ENCODE assay signal across 11 cellular contexts in genomic region chr4:150173854-150174398, GRCh38.
DNase-seq lines count a peak whose midpoint lies in the region; ATAC-seq and TF ChIP-seq lines count a peak whose summit lies in the region.
"Had no signal": no experiment of that assay in that cellular context is flagged by ENCODE, and none has a peak within 500 bp of the region (broad histone marks: within the 10 kb centered on the region; RNA-seq: fewer than 3 reads in every experiment).

No MANE protein-coding gene starts in this region.

- peaks cover 49% of the 10 kb centered on the region for H3K4me1 Mint-ChIP-seq in type B pancreatic cell (ENCODE audit: unreplicated experiment)
- H3K4me1 Mint-ChIP-seq: activated CD4-positive, alpha-beta memory T cell treated with anti-CD3 and anti-CD28 coated beads, Interleukin-2, amount 10 ng/mL, durations not matched to agents 7 days and 5 days had no signal

- H3K27me3 ChIP-seq in lower lobe of right lung (ENCODE audit: low read depth), result no peaks in the 10 kb centered on the region

- H3K4me3 Mint-ChIP-seq in type B pancreatic cell, result peak overlapping the region; percentile 26
- H3K4me3 Mint-ChIP-seq: activated CD4-positive, alpha-beta memory T cell treated with anti-CD3 and anti-CD28 coated beads, Interleukin-2, amount 10 ng/mL, durations not matched to agents 7 days and 5 days had no signal

- H3K9me3 Mint-ChIP-seq in type B pancreatic cell, result peaks cover 9% of the 10 kb centered on the region
- H3K9me3 Mint-ChIP-seq: activated CD4-positive, alpha-beta memory T cell treated with anti-CD3 and anti-CD28 coated beads, Interleukin-2, amount 10 ng/mL, durations not matched to agents 7 days and 5 days had no signal

- no peak overlapping the region for H3K4me3 ChIP-seq in cardiac fibroblast (replicated peaks in 1 of 2; ENCODE audit: low read depth in 2 of 2, low read length in 2 of 2)
- H3K4me3 ChIP-seq in lower lobe of right lung, result no peak overlapping the region
- H3K4me3 ChIP-seq: GM12878, HAP-1 had no signal

- ATAC-seq in lower lobe of right lung (peak; percentile 59 to 72), HG02840 (IDR thresholded peaks at IDR 0.05; ENCODE audit: low FRiP score, unreplicated experiment) (no peak)
- ATAC-seq: GM12878 had no signal

- peak overlapping the region; percentile 42 for H3K27ac Mint-ChIP-seq in type B pancreatic cell
- H3K27ac Mint-ChIP-seq: activated CD4-positive, alpha-beta memory T cell treated with anti-CD3 and anti-CD28 coated beads, Interleukin-2, amount 10 ng/mL, durations not matched to agents 7 days and 5 days had no signal

- TF ChIP-seq CTCF in cardiac fibroblast (IDR thresholded peaks at IDR 0.05; ENCODE audit: low read depth, low read length), result no peak
- TF ChIP-seq CTCF in lower lobe of right lung (IDR thresholded peaks at IDR 0.05), result no peak
- TF ChIP-seq CTCF in type B pancreatic cell (conservative IDR thresholded peaks at IDR 0.05), result no peak

- H3K9me3 ChIP-seq in lower lobe of right lung, result no peaks in the 10 kb centered on the region
- H3K9me3 ChIP-seq: HAP-1 had no signal

- intact Hi-C loops in lower lobe of right lung (cut with DNase I), result no loop called here

- H3K4me1 ChIP-seq in lower lobe of right lung, result peaks cover 18% of the 10 kb centered on the region
- H3K4me1 ChIP-seq: HAP-1 had no signal

- H3K36me3 ChIP-seq in lower lobe of right lung, result no peaks in the 10 kb centered on the region
- H3K36me3 ChIP-seq: HAP-1 had no signal

- peaks cover 8% of the 10 kb centered on the region for H3K36me3 Mint-ChIP-seq in type B pancreatic cell

- H3K27ac ChIP-seq in lower lobe of right lung, result peak overlapping the region; percentile 47

- DNase-seq in NCI-H446 (lab: John Stamatoyannopoulos, UW) (peak; percentile 47 to 57), NCI-H446 treated with DMSO at 0.1 percent for 48 hours (lab: John Stamatoyannopoulos, UW) (no peak), cardiac fibroblast (ENCODE audit: low read depth in 2 of 2) (peak; percentile 18 to 66), lower lobe of right lung (no peak), type B pancreatic cell (ENCODE audit: extremely low spot score, unreplicated experiment) (no peak), NCI-H187 treated with DMSO at 0.1 percent for 48 hours (lab: John Stamatoyannopoulos, UW) (no peak)
- DNase-seq in activated CD4-positive, alpha-beta T cell treated with anti-CD3 and anti-CD28 coated beads, Interleukin-2, amount 50 U/mL, for 4 hours, result no peak
- DNase-seq: activated CD4-positive, alpha-beta memory T cell treated with anti-CD3 and anti-CD28 coated beads, Interleukin-2, amount 10 ng/mL, durations not matched to agents 7 days and 5 days had no signal

- H3K27me3 Mint-ChIP-seq in type B pancreatic cell, result peaks cover 10% of the 10 kb centered on the region

Comparison
In these comparisons a context has a peak if more than half of its experiments do, and no peak if none do; other contexts are left out.
1. DNase-seq: peak in NCI-H446 (2 of 2) and cardiac fibroblast (2 of 2); none in NCI-H446 treated with DMSO at 0.1 percent for 48 hours (single experiment), lower lobe of right lung (single experiment), type B pancreatic cell (single experiment), activated CD4-positive, alpha-beta T cell treated with anti-CD3 and anti-CD28 coated beads, Interleukin-2, amount 50 U/mL, for 4 hours (0 of 2) and NCI-H187 treated with DMSO at 0.1 percent for 48 hours (single experiment).